1 cellular context compared by ENCODE assay signal in the genomic region with DNA sequence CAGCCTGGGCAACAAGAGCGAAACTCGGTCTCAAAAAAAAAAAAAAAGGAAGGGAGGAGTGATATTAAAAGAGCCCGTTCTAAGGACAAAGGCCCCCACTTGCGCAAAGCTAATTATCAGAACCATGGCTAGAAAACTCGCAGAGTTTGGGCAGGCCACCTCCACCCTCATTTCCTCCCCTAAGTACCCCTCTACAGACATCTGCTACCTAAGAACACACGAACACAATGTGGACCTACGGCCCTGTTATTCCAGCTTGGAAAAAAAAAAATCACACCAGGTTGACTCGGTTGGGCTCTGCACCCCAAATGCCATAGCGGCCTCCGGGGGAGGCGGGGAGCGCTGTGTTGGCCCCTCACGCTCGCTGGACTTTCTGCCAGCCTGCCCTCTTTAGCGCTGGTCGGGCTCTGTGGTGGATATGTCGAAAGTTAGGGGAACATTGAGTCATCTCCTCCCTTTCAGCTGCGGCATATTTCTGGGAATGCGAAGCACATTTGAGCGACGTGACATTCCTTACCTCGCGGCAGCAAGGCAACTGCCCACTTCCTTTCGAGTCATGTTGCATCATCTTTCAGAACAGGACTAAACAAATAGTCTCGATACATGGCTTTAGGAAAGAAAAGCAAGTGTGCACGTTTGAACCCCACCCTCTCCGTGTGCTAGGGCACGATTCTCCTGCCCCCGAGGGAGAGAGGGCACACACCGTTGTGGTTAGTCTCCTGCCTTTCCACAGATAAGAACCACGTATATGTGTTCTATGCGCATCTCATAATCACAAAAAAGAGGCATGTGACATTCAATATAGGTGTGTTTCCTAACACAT.
A peak's percentile ranks its signal among the peaks of the same experiment; 100 is the strongest.
TF ChIP-seq lines count a peak whose summit lies in the region.

No MANE protein-coding gene starts in this region.

TF ChIP-seq in HepG2, 621 proteins besides CTCF, POLR2A, EP300 and RAD21 (continued from another document and continues in another):
- TF ChIP-seq, protein P1, sequence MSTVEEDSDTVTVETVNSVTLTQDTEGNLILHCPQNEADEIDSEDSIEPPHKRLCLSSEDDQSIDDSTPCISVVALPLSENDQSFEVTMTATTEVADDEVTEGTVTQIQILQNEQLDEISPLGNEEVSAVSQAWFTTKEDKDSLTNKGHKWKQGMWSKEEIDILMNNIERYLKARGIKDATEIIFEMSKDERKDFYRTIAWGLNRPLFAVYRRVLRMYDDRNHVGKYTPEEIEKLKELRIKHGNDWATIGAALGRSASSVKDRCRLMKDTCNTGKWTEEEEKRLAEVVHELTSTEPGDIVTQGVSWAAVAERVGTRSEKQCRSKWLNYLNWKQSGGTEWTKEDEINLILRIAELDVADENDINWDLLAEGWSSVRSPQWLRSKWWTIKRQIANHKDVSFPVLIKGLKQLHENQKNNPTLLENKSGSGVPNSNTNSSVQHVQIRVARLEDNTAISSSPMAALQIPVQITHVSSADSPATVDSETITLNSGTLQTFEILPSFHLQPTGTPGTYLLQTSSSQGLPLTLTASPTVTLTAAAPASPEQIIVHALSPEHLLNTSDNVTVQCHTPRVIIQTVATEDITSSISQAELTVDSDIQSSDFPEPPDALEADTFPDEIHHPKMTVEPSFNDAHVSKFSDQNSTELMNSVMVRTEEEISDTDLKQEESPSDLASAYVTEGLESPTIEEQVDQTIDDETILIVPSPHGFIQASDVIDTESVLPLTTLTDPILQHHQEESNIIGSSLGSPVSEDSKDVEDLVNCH (CRISPR knock-in tag; IDR thresholded peaks at IDR 0.05): no peak
- TF ChIP-seq, protein P2, sequence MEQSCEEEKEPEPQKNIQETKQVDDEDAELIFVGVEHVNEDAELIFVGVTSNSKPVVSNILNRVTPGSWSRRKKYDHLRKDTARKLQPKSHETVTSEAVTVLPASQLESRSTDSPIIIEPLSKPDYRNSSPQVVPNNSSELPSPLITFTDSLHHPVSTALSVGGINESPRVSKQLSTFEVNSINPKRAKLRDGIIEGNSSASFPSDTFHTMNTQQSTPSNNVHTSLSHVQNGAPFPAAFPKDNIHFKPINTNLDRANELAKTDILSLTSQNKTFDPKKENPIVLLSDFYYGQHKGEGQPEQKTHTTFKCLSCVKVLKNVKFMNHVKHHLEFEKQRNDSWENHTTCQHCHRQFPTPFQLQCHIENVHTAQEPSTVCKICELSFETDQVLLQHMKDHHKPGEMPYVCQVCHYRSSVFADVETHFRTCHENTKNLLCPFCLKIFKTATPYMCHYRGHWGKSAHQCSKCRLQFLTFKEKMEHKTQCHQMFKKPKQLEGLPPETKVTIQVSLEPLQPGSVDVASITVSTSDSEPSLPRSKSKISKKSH (CRISPR knock-in tag; IDR thresholded peaks at IDR 0.05; ENCODE audit: borderline replicate concordance): no peak
- TF ChIP-seq LCORL (IDR thresholded peaks at IDR 0.05) (peak; percentile 44), LCORL (CRISPR knock-in tag; IDR thresholded peaks at IDR 0.05) (peak; percentile 99), ZNF678 (CRISPR knock-in tag; IDR thresholded peaks at IDR 0.05) (0 out of 2 replicates have a peak, but pooled peaks have one; percentile 63), AGO1 (IDR thresholded peaks at IDR 0.05; ENCODE audit: low read depth, low read length, poor library complexity, severe bottlenecking) (no peak), GABPB1 (CRISPR knock-in tag; IDR thresholded peaks at IDR 0.05) (peak; percentile 80), KAT7 (CRISPR knock-in tag; IDR thresholded peaks at IDR 0.05; ENCODE audit: borderline replicate concordance) (peak; percentile 59; the same call in 1 of the 2 replicates), NR2F1 (CRISPR knock-in tag; IDR thresholded peaks at IDR 0.05) (peak; percentile 34 to 79; a peak in 3 of 4 replicates), HDAC2 (CRISPR knock-in tag; IDR thresholded peaks at IDR 0.05) (peak; percentile 99), ZNF768 (CRISPR knock-in tag; IDR thresholded peaks at IDR 0.05) (peak; percentile 61; the same call in 1 of the 2 replicates), WIZ (CRISPR knock-in tag; IDR thresholded peaks at IDR 0.05) (no peak), MIER2 (CRISPR knock-in tag; IDR thresholded peaks at IDR 0.05) (peak; percentile 76), ZFP82 (CRISPR knock-in tag; IDR thresholded peaks at IDR 0.05; ENCODE audit: borderline replicate concordance) (0 out of 2 replicates have a peak, but pooled peaks have one; percentile 42), IKZF4 (CRISPR knock-in tag; IDR thresholded peaks at IDR 0.05; ENCODE audit: borderline replicate concordance, low read depth, not compliant biosample characterization) (no peak), ZNF737 (CRISPR knock-in tag; IDR thresholded peaks at IDR 0.05; ENCODE audit: borderline replicate concordance) (no peak), ZNF746 (CRISPR knock-in tag; IDR thresholded peaks at IDR 0.05) (peak; percentile 95), ZNF3 (CRISPR knock-in tag; IDR thresholded peaks at IDR 0.05) (no peak; the same call in 1 of the 2 replicates), KLF15 (CRISPR knock-in tag; IDR thresholded peaks at IDR 0.05; ENCODE audit: borderline replicate concordance) (no peak), MIER3 (CRISPR knock-in tag; IDR thresholded peaks at IDR 0.05; ENCODE audit: borderline replicate concordance) (peak; percentile 99), SMAD9 (CRISPR knock-in tag; IDR thresholded peaks at IDR 0.05) (no peak), ETV6 (CRISPR knock-in tag; conservative IDR thresholded peaks at IDR 0.05) (peak; percentile 66; the same call in 1 of the 2 replicates), TAF1 (CRISPR knock-in tag; IDR thresholded peaks at IDR 0.05) (peak; percentile 63), ERF (CRISPR knock-in tag; IDR thresholded peaks at IDR 0.05) (peak; percentile 100), ZBTB1 (CRISPR knock-in tag; IDR thresholded peaks at IDR 0.05; ENCODE audit: borderline replicate concordance) (no peak), ZNF850 (CRISPR knock-in tag; conservative IDR thresholded peaks at IDR 0.05) (no peak), ZNF33A (CRISPR knock-in tag; IDR thresholded peaks at IDR 0.05; ENCODE audit: borderline replicate concordance) (no peak; the same call in 1 of the 2 replicates), NFATC3 (CRISPR knock-in tag; IDR thresholded peaks at IDR 0.05) (peak; percentile 76; the same call in 1 of the 2 replicates), HCFC1 (IDR thresholded peaks at IDR 0.05; ENCODE audit: low read depth, low read length) (no peak), ZNF556 (CRISPR knock-in tag; IDR thresholded peaks at IDR 0.05; ENCODE audit: borderline replicate concordance) (peak; percentile 93; the same call in 1 of the 2 replicates), RAD51 (IDR thresholded peaks at IDR 0.05; ENCODE audit: borderline replicate concordance) (no peak), RFX1 (IDR thresholded peaks at IDR 0.05) (no peak), ZNF652 (CRISPR knock-in tag; IDR thresholded peaks at IDR 0.05; ENCODE audit: borderline replicate concordance, low read depth) (peak; percentile 24; the same call in 1 of the 2 replicates), HES4 (CRISPR knock-in tag; IDR thresholded peaks at IDR 0.05; ENCODE audit: borderline replicate concordance) (peak; percentile 20; the same call in 1 of the 2 replicates), THAP11 (CRISPR knock-in tag; IDR thresholded peaks at IDR 0.05) (peak; percentile 87), RBM39 (IDR thresholded peaks at IDR 0.05; ENCODE audit: low read depth, low read length, poor library complexity, severe bottlenecking) (no peak)
- TF ChIP-seq, protein P3, sequence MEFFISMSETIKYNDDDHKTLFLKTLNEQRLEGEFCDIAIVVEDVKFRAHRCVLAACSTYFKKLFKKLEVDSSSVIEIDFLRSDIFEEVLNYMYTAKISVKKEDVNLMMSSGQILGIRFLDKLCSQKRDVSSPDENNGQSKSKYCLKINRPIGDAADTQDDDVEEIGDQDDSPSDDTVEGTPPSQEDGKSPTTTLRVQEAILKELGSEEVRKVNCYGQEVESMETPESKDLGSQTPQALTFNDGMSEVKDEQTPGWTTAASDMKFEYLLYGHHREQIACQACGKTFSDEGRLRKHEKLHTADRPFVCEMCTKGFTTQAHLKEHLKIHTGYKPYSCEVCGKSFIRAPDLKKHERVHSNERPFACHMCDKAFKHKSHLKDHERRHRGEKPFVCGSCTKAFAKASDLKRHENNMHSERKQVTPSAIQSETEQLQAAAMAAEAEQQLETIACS (CRISPR knock-in tag; IDR thresholded peaks at IDR 0.05): no peak
- TF ChIP-seq, protein P4, sequence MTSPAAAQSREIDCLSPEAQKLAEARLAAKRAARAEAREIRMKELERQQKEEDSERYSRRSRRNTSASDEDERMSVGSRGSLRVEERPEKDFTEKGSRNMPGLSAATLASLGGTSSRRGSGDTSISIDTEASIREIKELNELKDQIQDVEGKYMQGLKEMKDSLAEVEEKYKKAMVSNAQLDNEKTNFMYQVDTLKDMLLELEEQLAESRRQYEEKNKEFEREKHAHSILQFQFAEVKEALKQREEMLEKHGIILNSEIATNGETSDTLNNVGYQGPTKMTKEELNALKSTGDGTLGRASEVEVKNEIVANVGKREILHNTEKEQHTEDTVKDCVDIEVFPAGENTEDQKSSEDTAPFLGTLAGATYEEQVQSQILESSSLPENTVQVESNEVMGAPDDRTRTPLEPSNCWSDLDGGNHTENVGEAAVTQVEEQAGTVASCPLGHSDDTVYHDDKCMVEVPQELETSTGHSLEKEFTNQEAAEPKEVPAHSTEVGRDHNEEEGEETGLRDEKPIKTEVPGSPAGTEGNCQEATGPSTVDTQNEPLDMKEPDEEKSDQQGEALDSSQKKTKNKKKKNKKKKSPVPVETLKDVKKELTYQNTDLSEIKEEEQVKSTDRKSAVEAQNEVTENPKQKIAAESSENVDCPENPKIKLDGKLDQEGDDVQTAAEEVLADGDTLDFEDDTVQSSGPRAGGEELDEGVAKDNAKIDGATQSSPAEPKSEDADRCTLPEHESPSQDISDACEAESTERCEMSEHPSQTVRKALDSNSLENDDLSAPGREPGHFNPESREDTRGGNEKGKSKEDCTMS (CRISPR knock-in tag; conservative IDR thresholded peaks at IDR 0.05): no peak
- TF ChIP-seq, protein P5, sequence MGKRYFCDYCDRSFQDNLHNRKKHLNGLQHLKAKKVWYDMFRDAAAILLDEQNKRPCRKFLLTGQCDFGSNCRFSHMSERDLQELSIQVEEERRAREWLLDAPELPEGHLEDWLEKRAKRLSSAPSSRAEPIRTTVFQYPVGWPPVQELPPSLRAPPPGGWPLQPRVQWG (CRISPR knock-in tag; IDR thresholded peaks at IDR 0.05; ENCODE audit: borderline replicate concordance, low read depth): no peak
- TF ChIP-seq, protein P6, sequence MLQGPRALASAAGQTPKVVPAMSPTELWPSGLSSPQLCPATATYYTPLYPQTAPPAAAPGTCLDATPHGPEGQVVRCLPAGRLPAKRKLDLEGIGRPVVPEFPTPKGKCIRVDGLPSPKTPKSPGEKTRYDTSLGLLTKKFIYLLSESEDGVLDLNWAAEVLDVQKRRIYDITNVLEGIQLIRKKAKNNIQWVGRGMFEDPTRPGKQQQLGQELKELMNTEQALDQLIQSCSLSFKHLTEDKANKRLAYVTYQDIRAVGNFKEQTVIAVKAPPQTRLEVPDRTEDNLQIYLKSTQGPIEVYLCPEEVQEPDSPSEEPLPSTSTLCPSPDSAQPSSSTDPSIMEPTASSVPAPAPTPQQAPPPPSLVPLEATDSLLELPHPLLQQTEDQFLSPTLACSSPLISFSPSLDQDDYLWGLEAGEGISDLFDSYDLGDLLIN (CRISPR knock-in tag; IDR thresholded peaks at IDR 0.05; ENCODE audit: borderline replicate concordance): no peak; the same call in 1 of the 2 replicates
- TF ChIP-seq, protein P7, sequence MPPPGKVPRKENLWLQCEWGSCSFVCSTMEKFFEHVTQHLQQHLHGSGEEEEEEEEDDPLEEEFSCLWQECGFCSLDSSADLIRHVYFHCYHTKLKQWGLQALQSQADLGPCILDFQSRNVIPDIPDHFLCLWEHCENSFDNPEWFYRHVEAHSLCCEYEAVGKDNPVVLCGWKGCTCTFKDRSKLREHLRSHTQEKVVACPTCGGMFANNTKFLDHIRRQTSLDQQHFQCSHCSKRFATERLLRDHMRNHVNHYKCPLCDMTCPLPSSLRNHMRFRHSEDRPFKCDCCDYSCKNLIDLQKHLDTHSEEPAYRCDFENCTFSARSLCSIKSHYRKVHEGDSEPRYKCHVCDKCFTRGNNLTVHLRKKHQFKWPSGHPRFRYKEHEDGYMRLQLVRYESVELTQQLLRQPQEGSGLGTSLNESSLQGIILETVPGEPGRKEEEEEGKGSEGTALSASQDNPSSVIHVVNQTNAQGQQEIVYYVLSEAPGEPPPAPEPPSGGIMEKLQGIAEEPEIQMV (CRISPR knock-in tag; IDR thresholded peaks at IDR 0.05; ENCODE audit: low read depth): peak; percentile 77; the same call in 1 of the 2 replicates
- TF ChIP-seq, protein P8, sequence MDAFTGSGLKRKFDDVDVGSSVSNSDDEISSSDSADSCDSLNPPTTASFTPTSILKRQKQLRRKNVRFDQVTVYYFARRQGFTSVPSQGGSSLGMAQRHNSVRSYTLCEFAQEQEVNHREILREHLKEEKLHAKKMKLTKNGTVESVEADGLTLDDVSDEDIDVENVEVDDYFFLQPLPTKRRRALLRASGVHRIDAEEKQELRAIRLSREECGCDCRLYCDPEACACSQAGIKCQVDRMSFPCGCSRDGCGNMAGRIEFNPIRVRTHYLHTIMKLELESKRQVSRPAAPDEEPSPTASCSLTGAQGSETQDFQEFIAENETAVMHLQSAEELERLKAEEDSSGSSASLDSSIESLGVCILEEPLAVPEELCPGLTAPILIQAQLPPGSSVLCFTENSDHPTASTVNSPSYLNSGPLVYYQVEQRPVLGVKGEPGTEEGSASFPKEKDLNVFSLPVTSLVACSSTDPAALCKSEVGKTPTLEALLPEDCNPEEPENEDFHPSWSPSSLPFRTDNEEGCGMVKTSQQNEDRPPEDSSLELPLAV (CRISPR knock-in tag; conservative IDR thresholded peaks at IDR 0.05; ENCODE audit: low read depth): no peak
- TF ChIP-seq, protein P9, sequence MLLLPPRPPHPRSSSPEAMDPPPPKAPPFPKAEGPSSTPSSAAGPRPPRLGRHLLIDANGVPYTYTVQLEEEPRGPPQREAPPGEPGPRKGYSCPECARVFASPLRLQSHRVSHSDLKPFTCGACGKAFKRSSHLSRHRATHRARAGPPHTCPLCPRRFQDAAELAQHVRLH (CRISPR knock-in tag; IDR thresholded peaks at IDR 0.05; ENCODE audit: borderline replicate concordance, low read depth): peak; percentile 90; the same call in 1 of the 2 replicates
- TF ChIP-seq, protein P10, sequence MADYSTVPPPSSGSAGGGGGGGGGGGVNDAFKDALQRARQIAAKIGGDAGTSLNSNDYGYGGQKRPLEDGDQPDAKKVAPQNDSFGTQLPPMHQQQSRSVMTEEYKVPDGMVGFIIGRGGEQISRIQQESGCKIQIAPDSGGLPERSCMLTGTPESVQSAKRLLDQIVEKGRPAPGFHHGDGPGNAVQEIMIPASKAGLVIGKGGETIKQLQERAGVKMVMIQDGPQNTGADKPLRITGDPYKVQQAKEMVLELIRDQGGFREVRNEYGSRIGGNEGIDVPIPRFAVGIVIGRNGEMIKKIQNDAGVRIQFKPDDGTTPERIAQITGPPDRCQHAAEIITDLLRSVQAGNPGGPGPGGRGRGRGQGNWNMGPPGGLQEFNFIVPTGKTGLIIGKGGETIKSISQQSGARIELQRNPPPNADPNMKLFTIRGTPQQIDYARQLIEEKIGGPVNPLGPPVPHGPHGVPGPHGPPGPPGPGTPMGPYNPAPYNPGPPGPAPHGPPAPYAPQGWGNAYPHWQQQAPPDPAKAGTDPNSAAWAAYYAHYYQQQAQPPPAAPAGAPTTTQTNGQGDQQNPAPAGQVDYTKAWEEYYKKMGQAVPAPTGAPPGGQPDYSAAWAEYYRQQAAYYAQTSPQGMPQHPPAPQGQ (CRISPR knock-in tag; IDR thresholded peaks at IDR 0.05; ENCODE audit: borderline replicate concordance): no peak; the same call in 1 of the 2 replicates
